Comparison of ENCODE assay signal across 8 cellular contexts in genomic region chr19:50414850-50415660, GRCh38. TPM values are rescaled to one million over a fixed set of nuclear protein-coding genes. Genes with fewer than 3 reads are reported as not detected.
A peak's percentile ranks its signal among the peaks of the same experiment; 100 is the strongest.
DNase-seq lines count a peak whose midpoint lies in the region; ATAC-seq and TF ChIP-seq lines count a peak whose summit lies in the region.

No MANE protein-coding gene starts in this region.

- H3K36me3 Mint-ChIP-seq in activated T-helper 2 cell treated with anti-CD3 and anti-CD28 coated beads, Interferon-gamma antibody, Interleukin-2, Interleukin-4, amounts not matched to agents 10 μg/mL and 5 μg/mL and 100 μg/mL, durations not matched to agents 14 hours and 24 hours and 36 hours (ENCODE audit: low read depth): peaks cover 28% of the 10 kb centered on the region

- H3K36me3 ChIP-seq in GM06990 (ENCODE audit: control insufficient read depth, insufficient read depth, low read length) (peaks cover 3% of the 10 kb centered on the region; the same call in 1 of the 2 replicates), PC-9 (ENCODE audit: low read depth) (no peaks in the 10 kb centered on the region), ovary (no peaks in the 10 kb centered on the region), transverse colon (no peaks in the 10 kb centered on the region)

- 47 to 52% (median 52%) methylated on average over 37 to 39 of the region's 39 CpGs for WGBS in ovary, 3 donors
- WGBS in transverse colon (ENCODE audit: low coverage in 1 of 2), 2 donors: 49% methylated on average over 31 of the region's 39 CpGs; no CpG with 5 or more reads in 1 of the 2 donors

- H3K9me2 ChIP-seq in PC-9 (ENCODE audit: insufficient read depth): no peaks in the 10 kb centered on the region

- H3K27ac Mint-ChIP-seq in activated T-helper 2 cell treated with anti-CD3 and anti-CD28 coated beads, Interferon-gamma antibody, Interleukin-2, Interleukin-4, amounts not matched to agents 10 μg/mL and 5 μg/mL and 100 μg/mL, durations not matched to agents 14 hours and 24 hours and 36 hours: peak overlapping the region; percentile 62

- H3K27me3 ChIP-seq in GM06990 (replicated peaks; ENCODE audit: control insufficient read depth, insufficient read depth, low read length): no peaks in the 10 kb centered on the region
- no peaks in the 10 kb centered on the region for H3K27me3 ChIP-seq in PC-9 (ENCODE audit: insufficient read depth, low read depth)
- no peaks in the 10 kb centered on the region for H3K27me3 ChIP-seq in ovary
- H3K27me3 ChIP-seq in transverse colon: peaks cover 34% of the 10 kb centered on the region

- peak; percentile 37 for ATAC-seq in HG02642 (IDR thresholded peaks at IDR 0.05; ENCODE audit: poor library complexity, unreplicated experiment)

- CTCF ChIA-PET in PC-9 (lab: Charles Lee): interaction anchor here (0.7 kb wide), 1 partner anchor 31 kb away, joined by 13 read pairs; the partner anchor contains the start of gene POLD1

- intact Hi-C loops in PC-9 (cut with micrococcal nuclease; ENCODE audit: unreplicated experiment): no loop called here
- intact Hi-C loops in activated T-helper 2 cell treated with anti-CD3 and anti-CD28 coated beads, Interferon-gamma antibody, Interleukin-2, Interleukin-4, amounts not matched to agents 10 μg/mL and 5 μg/mL and 100 μg/mL, durations not matched to agents 14 hours and 24 hours and 36 hours (cut with micrococcal nuclease): loop anchor here (1.0 kb wide), 1 partner anchor 58 kb away; no protein-coding TSS in a partner anchor
- intact Hi-C loops in ovary (cut with DNase I): loop anchor here in 3 of 4 donors (2.0 to 10.0 kb wide), 4 partner anchors 46 to 270 kb away; partner anchors contain the start of gene NAPSA (in 1 of the 3)
- intact Hi-C loops in transverse colon (cut with DNase I; ENCODE audit: low total_unique reads): loop anchor here (2.0 kb wide), 1 partner anchor 48 kb away; no protein-coding TSS in a partner anchor

- H3K4me2 ChIP-seq in PC-9: no peak overlapping the region

- no peaks in the 10 kb centered on the region for H3K9me3 Mint-ChIP-seq in activated T-helper 2 cell treated with anti-CD3 and anti-CD28 coated beads, Interferon-gamma antibody, Interleukin-2, Interleukin-4, amounts not matched to agents 10 μg/mL and 5 μg/mL and 100 μg/mL, durations not matched to agents 14 hours and 24 hours and 36 hours

- BruUV-seq in PC-9 (replicated peaks; lab: Mats Ljungman, UMichigan): no TSS peak

- in situ Hi-C loops in transverse colon (cut with MboI; ENCODE audit: low pct_ligation_motif_present in 1 of 4, low pct_unique_long_range_greater_than_20kb in 1 of 4, low sequenced_read_pairs in 3 of 4): no loop called here

- no peaks in the 10 kb centered on the region for H3K79me2 ChIP-seq in PC-9 (ENCODE audit: low read depth)

- peaks cover 21% of the 10 kb centered on the region; the same call in 1 of the 2 replicates for H3F3A ChIP-seq in PC-9 (ENCODE audit: insufficient read depth, low read depth)

- DNase-seq in GM06990 (ENCODE audit: extremely low read depth, insufficient read length) (peak; percentile 91), PC-9 (peak in 1 of 2 experiments; percentile 12), foreskin fibroblast (peak; percentile 50 to 82), ovary (peak; percentile 60 to 85 (median 77)), transverse colon (peak; percentile 83), NCI-H446 treated with DMSO at 0.1 percent for 48 hours (lab: John Stamatoyannopoulos, UW) (no peak)
- DNase-seq in activated T-helper 2 cell treated with anti-CD3 and anti-CD28 coated beads, Interferon-gamma antibody, Interleukin-2, Interleukin-4, amounts not matched to agents 10 μg/mL and 5 μg/mL and 100 μg/mL, durations not matched to agents 14 hours and 24 hours and 36 hours (ENCODE audit: low spot score): peak; percentile 60

- H3K4me3 ChIP-seq in GM06990 (replicated peaks; ENCODE audit: low read depth, low read length) (peak overlapping the region; percentile 45), PC-9 (no peak overlapping the region), foreskin fibroblast (ENCODE audit: low read depth in 1 of 2, low read length in 2 of 2) (no peak overlapping the region), ovary (no peak overlapping the region), transverse colon (no peak overlapping the region)

- no peak for TF ChIP-seq POLR2A in ovary (IDR thresholded peaks at IDR 0.05)
- no peak for TF ChIP-seq POLR2A in transverse colon (IDR thresholded peaks at IDR 0.05)

- H3K4me1 Mint-ChIP-seq in activated T-helper 2 cell treated with anti-CD3 and anti-CD28 coated beads, Interferon-gamma antibody, Interleukin-2, Interleukin-4, amounts not matched to agents 10 μg/mL and 5 μg/mL and 100 μg/mL, durations not matched to agents 14 hours and 24 hours and 36 hours (ENCODE audit: low read depth): peaks cover 7% of the 10 kb centered on the region

- H3K27ac ChIP-seq in PC-9 (no peak overlapping the region), ovary (no peak overlapping the region), transverse colon (peak overlapping the region in 3 of 4 donors; percentile 17 to 57 (median 48))

- POLR2A ChIA-PET in PC-9 (lab: Charles Lee; ENCODE audit: unreplicated experiment): no interaction called here

- H4K20me1 ChIP-seq in PC-9 (ENCODE audit: insufficient read depth): no peaks in the 10 kb centered on the region

- H3K27me3 Mint-ChIP-seq in activated T-helper 2 cell treated with anti-CD3 and anti-CD28 coated beads, Interferon-gamma antibody, Interleukin-2, Interleukin-4, amounts not matched to agents 10 μg/mL and 5 μg/mL and 100 μg/mL, durations not matched to agents 14 hours and 24 hours and 36 hours (ENCODE audit: low read depth): peaks cover 7% of the 10 kb centered on the region

- H3K4me1 ChIP-seq in PC-9 (replicated peaks; ENCODE audit: insufficient read depth) (no peaks in the 10 kb centered on the region), ovary (ENCODE audit: insufficient read depth) (peaks cover 2% of the 10 kb centered on the region), transverse colon (peaks cover 3 to 51% (median 26%) of the 10 kb centered on the region in 4 donors)

- H3K9me3 ChIP-seq in PC-9 (ENCODE audit: insufficient read depth, low read depth) (no peaks in the 10 kb centered on the region), ovary (no peaks in the 10 kb centered on the region), transverse colon (no peaks in the 10 kb centered on the region)

- H3K4me3 Mint-ChIP-seq in activated T-helper 2 cell treated with anti-CD3 and anti-CD28 coated beads, Interferon-gamma antibody, Interleukin-2, Interleukin-4, amounts not matched to agents 10 μg/mL and 5 μg/mL and 100 μg/mL, durations not matched to agents 14 hours and 24 hours and 36 hours (ENCODE audit: low read depth): no peak overlapping the region

- no peak overlapping the region for H2AFZ ChIP-seq in PC-9

- TF ChIP-seq CTCF in GM06990 (IDR thresholded peaks at IDR 0.05; ENCODE audit: insufficient read depth, low read length, poor library complexity, severe bottlenecking): peak; percentile 97
- TF ChIP-seq CTCF in PC-9 (conservative IDR thresholded peaks at IDR 0.05): peak; percentile 77
- TF ChIP-seq CTCF in foreskin fibroblast (IDR thresholded peaks at IDR 0.05; ENCODE audit: low read depth, low read length): peak; percentile 73
- TF ChIP-seq CTCF in ovary (IDR thresholded peaks at IDR 0.05): peak; percentile 70 to 78 (median 78)
- peak; percentile 83 to 94 (median 91) for TF ChIP-seq CTCF in transverse colon (IDR thresholded peaks at IDR 0.05)

- TF ChIP-seq EP300 in ovary (IDR thresholded peaks at IDR 0.05) (no peak), transverse colon (IDR thresholded peaks at IDR 0.05; ENCODE audit: low read depth) (no peak)

RNA-seq across cellular contexts. Expression of gene SPIB, which starts 3.7 kb away (rescaled TPM):
- 0.83 TPM in 1 of 2 replicates, not detected in the other for total RNA-seq in PC-9 (2021)
- total RNA-seq in activated T-helper 2 cell treated with anti-CD3 and anti-CD28 coated beads, Interferon-gamma antibody, Interleukin-2, Interleukin-4, amounts not matched to agents 10 μg/mL and 5 μg/mL and 100 μg/mL, durations not matched to agents 14 hours and 24 hours and 36 hours: 0.66 and 0.80 TPM in 2 replicates
- total RNA-seq in ovary: under 1 TPM in 3 of 7 donors, not detected in 4; 0.12 to 0.46 (median 0.26) TPM
- under 1 TPM in 1 of 2 donors, not detected in 1; 0.25 TPM for polyA plus RNA-seq in ovary
- total RNA-seq in transverse colon: 10 to 100 TPM; 45.7 to 56.8 (median 51.7) TPM

RNA-seq across cellular contexts. Expression of gene MYBPC2, which starts 17.6 kb away (rescaled TPM):
- not detected in 2 replicates for total RNA-seq in PC-9 (2021)
- total RNA-seq in activated T-helper 2 cell treated with anti-CD3 and anti-CD28 coated beads, Interferon-gamma antibody, Interleukin-2, Interleukin-4, amounts not matched to agents 10 μg/mL and 5 μg/mL and 100 μg/mL, durations not matched to agents 14 hours and 24 hours and 36 hours: 0.21 and 0.25 TPM in 2 replicates
- under 1 TPM in 3 of 7 donors, not detected in 4; 0.05 to 0.12 (median 0.08) TPM for total RNA-seq in ovary
- polyA plus RNA-seq in ovary: under 1 TPM in 1 of 2 donors, not detected in 1; 0.28 TPM
- total RNA-seq in transverse colon: under 1 TPM in 2 of 4 donors, not detected in 2; 0.16 to 0.41 TPM

RNA-seq across cellular contexts. Expression of gene POLD1, which starts 30.9 kb away (rescaled TPM):
- total RNA-seq in PC-9 (2021) (91.2 and 101 TPM in 2 replicates), ovary (10 to 100 TPM in 6 of 7 donors, 1 to 10 TPM in 1; 7.5 to 25.2 (median 20.3) TPM), transverse colon (10 to 100 TPM; 14.6 to 59.1 (median 25.9) TPM)
- total RNA-seq in activated T-helper 2 cell treated with anti-CD3 and anti-CD28 coated beads, Interferon-gamma antibody, Interleukin-2, Interleukin-4, amounts not matched to agents 10 μg/mL and 5 μg/mL and 100 μg/mL, durations not matched to agents 14 hours and 24 hours and 36 hours: 153 and 162 TPM in 2 replicates
- polyA plus RNA-seq in ovary: 10 to 100 TPM in 1 of 2 donors, under 1 TPM in 1; 0.52 to 14.4 TPM

RNA-seq across cellular contexts. Expression of gene NR1H2, which starts 38.8 kb away (rescaled TPM):
- total RNA-seq in PC-9 (2021): 77.5 and 81.7 TPM in 2 replicates
- 76.1 and 79.9 TPM in 2 replicates for total RNA-seq in activated T-helper 2 cell treated with anti-CD3 and anti-CD28 coated beads, Interferon-gamma antibody, Interleukin-2, Interleukin-4, amounts not matched to agents 10 μg/mL and 5 μg/mL and 100 μg/mL, durations not matched to agents 14 hours and 24 hours and 36 hours
- 10 to 100 TPM; 58.6 to 84.2 (median 62.3) TPM for total RNA-seq in ovary
- 10 to 100 TPM; 11.5 to 72.1 TPM for polyA plus RNA-seq in ovary
- total RNA-seq in transverse colon: 100 to 1,000 TPM in 2 of 4 donors, 10 to 100 TPM in 2; 80.8 to 192 (median 102) TPM

RNA-seq across cellular contexts. Expression of gene NAPSA, which starts 49.6 kb away (rescaled TPM):
- total RNA-seq in PC-9 (2021) (1.7 and 1.8 TPM in 2 replicates), ovary (1 to 10 TPM in 4 of 7 donors, under 1 TPM in 3; 0.61 to 2.7 (median 1.0) TPM), transverse colon (1 to 10 TPM; 1.6 to 5.0 (median 3.1) TPM)
- total RNA-seq in activated T-helper 2 cell treated with anti-CD3 and anti-CD28 coated beads, Interferon-gamma antibody, Interleukin-2, Interleukin-4, amounts not matched to agents 10 μg/mL and 5 μg/mL and 100 μg/mL, durations not matched to agents 14 hours and 24 hours and 36 hours: 5.1 and 5.5 TPM in 2 replicates
- under 1 TPM; 0.40 to 0.87 TPM for polyA plus RNA-seq in ovary

Comparison
In these comparisons a context has a peak if more than half of its experiments do, and no peak if none do; other contexts are left out.
1. H3K27ac ChIP-seq: peak in transverse colon (3 of 4); none in PC-9 (single experiment) and ovary (0 of 2).
2. RNA of gene SPIB, which starts 3.7 kb away (total RNA-seq): 45.7 to 56.8 TPM in transverse colon; 0.66 to 0.80 TPM in activated T-helper 2 cell treated with anti-CD3 and anti-CD28 coated beads, Interferon-gamma antibody, Interleukin-2, Interleukin-4, amounts not matched to agents 10 μg/mL and 5 μg/mL and 100 μg/mL, durations not matched to agents 14 hours and 24 hours and 36 hours, 0.12 to 0.46 TPM in ovary and 0.83 TPM in PC-9; every median in the first group is over 10 times any median in the second.
3. Peak in every context shown above with its lines, with median percentiles within 50 percentile points of each other: CTCF ChIP-seq.